In the genomic region with DNA sequence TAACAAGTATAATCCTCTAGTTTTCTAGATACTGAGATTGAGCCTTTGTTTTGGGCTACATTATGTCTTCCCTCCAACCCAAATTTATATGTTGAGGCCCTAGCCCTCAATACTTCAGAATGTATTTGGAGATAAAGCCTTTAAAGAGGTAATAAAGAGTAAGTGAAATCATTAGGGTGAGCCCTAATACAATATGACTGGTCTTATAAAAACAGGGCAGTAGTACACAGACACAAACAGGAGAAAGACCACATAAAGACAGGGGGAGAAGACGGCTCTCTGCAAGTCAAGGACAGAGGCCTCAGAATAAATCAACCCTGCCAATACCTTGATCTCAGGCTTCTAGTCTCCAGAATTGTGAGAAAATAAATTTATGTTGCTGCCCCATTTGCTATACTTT, we compare ENCODE assay signal across 29 cellular contexts. TPM values are rescaled to one million over a fixed set of nuclear protein-coding genes. Genes with fewer than 3 reads are reported as not detected.
DNase-seq lines count a peak whose midpoint lies in the region; ATAC-seq, FAIRE-seq and TF ChIP-seq lines count a peak whose summit lies in the region.
"Had no signal": no experiment of that assay in that cellular context is flagged by ENCODE, and none has a peak within 500 bp of the region (broad histone marks: within the 10 kb centered on the region; RNA-seq: fewer than 3 reads in every experiment).

No MANE protein-coding gene starts in this region.

- H3K9ac ChIP-seq in GM23248 = no peak overlapping the region
- H3K9ac ChIP-seq in SK-N-SH = peak overlapping the region; percentile 50; the same call in 1 of the 2 replicates
- H3K9ac ChIP-seq in keratinocyte (ENCODE audit: control insufficient read depth, extremely low read depth, insufficient read depth, low read length) = peak overlapping the region; percentile 31
- peak overlapping the region; percentile 65 for H3K9ac ChIP-seq in smooth muscle cell (ENCODE audit: low read depth)

- no peak overlapping the region for H3K27ac Mint-ChIP-seq in activated naive CD4-positive, alpha-beta T cell treated with anti-CD3 and anti-CD28 coated beads, Interleukin-2, amount 50 U/mL, for 72 hours
- H3K27ac Mint-ChIP-seq: activated CD4-positive, alpha-beta memory T cell treated with anti-CD3 and anti-CD28 coated beads for 36 hours; activated naive CD4-positive, alpha-beta T cell treated with anti-CD3 and anti-CD28 coated beads, Interleukin-2, amount 10 ng/mL, durations not matched to agents 7 days and 5 days; T-cell had no signal

- TF ChIP-seq EP300 in SK-N-SH (IDR thresholded peaks at IDR 0.05; ENCODE audit: borderline replicate concordance in 1 of 2, low read depth in 1 of 2, low read length in 1 of 2) = no peak

- no peaks in the 10 kb centered on the region for H3K79me2 ChIP-seq in GM23248 (ENCODE audit: insufficient read depth)
- no peaks in the 10 kb centered on the region for H3K79me2 ChIP-seq in SK-N-SH (ENCODE audit: insufficient read depth)
- no peaks in the 10 kb centered on the region for H3K79me2 ChIP-seq in keratinocyte (ENCODE audit: control insufficient read depth, insufficient read depth, low read length)
- H3K79me2 ChIP-seq in smooth muscle cell (ENCODE audit: low read depth) = no peaks in the 10 kb centered on the region

- CTCF ChIA-PET in SK-N-SH (lab: Yijun Ruan, JAX) = no interaction called here

- H4K20me1 ChIP-seq in GM23248 (ENCODE audit: insufficient read depth) (no peaks in the 10 kb centered on the region), SK-N-SH (ENCODE audit: insufficient read depth) (no peaks in the 10 kb centered on the region), keratinocyte (ENCODE audit: control insufficient read depth, extremely low read depth, insufficient read depth, low read length) (no peaks in the 10 kb centered on the region), smooth muscle cell (ENCODE audit: low read depth) (no peaks in the 10 kb centered on the region)

- H3K9me3 ChIP-seq in GM23248 (ENCODE audit: low read depth) (no peaks in the 10 kb centered on the region), SK-N-SH (no peaks in the 10 kb centered on the region), keratinocyte (ENCODE audit: control insufficient read depth, low read depth, low read length) (no peaks in the 10 kb centered on the region), smooth muscle cell (replicated peaks; ENCODE audit: low read depth) (no peaks in the 10 kb centered on the region)
- H3K9me3 ChIP-seq: esophagus squamous epithelium, tibial nerve had no signal

- H3K4me1 ChIP-seq in GM23248 (ENCODE audit: insufficient read depth) = peaks cover 28% of the 10 kb centered on the region
- H3K4me1 ChIP-seq in SK-N-SH (ENCODE audit: control insufficient read depth in 1 of 2, insufficient read depth in 2 of 2, low read depth in 1 of 2, low read length in 1 of 2) = peaks cover 0 to 14% of the 10 kb centered on the region in 2 experiments; a peak in 1 of 4 replicates
- peaks cover 41% of the 10 kb centered on the region for H3K4me1 ChIP-seq in keratinocyte (ENCODE audit: control insufficient read depth, extremely low read depth, insufficient read depth, low read length)
- peaks cover 14% of the 10 kb centered on the region for H3K4me1 ChIP-seq in smooth muscle cell (ENCODE audit: low read depth)
- H3K4me1 ChIP-seq: esophagus squamous epithelium, tibial nerve had no signal

- H3K36me3 Mint-ChIP-seq in activated naive CD4-positive, alpha-beta T cell treated with anti-CD3 and anti-CD28 coated beads, Interleukin-2, amount 50 U/mL, for 72 hours = no peaks in the 10 kb centered on the region
- H3K36me3 Mint-ChIP-seq: activated CD4-positive, alpha-beta memory T cell treated with anti-CD3 and anti-CD28 coated beads for 36 hours; activated naive CD4-positive, alpha-beta T cell treated with anti-CD3 and anti-CD28 coated beads, Interleukin-2, amount 10 ng/mL, durations not matched to agents 7 days and 5 days; T-cell had no signal

- H3K36me3 ChIP-seq in GM23248 (ENCODE audit: low read depth) = no peaks in the 10 kb centered on the region
- no peaks in the 10 kb centered on the region for H3K36me3 ChIP-seq in SK-N-SH (replicated peaks in 1 of 2; ENCODE audit: control insufficient read depth in 1 of 2, insufficient read depth in 2 of 2, low read length in 1 of 2)
- H3K36me3 ChIP-seq in keratinocyte (ENCODE audit: control insufficient read depth in 2 of 2, extremely low read depth in 1 of 2, insufficient read depth in 2 of 2, low read length in 2 of 2) = no peaks in the 10 kb centered on the region
- H3K36me3 ChIP-seq in smooth muscle cell (ENCODE audit: low read depth) = no peaks in the 10 kb centered on the region
- H3K36me3 ChIP-seq: esophagus squamous epithelium, tibial nerve had no signal

- dilution Hi-C loops in keratinocyte (cut with MboI; ENCODE audit: extremely low pct_ligation_motif_present, low sequenced_read_pairs) = no loop called here

- ATAC-seq in HG03159 (IDR thresholded peaks at IDR 0.05; ENCODE audit: unreplicated experiment) (no peak), HG02798 (IDR thresholded peaks at IDR 0.05; ENCODE audit: poor library complexity, unreplicated experiment) (no peak)
- ATAC-seq in activated naive CD4-positive, alpha-beta T cell treated with anti-CD3 and anti-CD28 coated beads, Interleukin-2, amount 50 U/mL, for 72 hours = no peak
- ATAC-seq: T-cell had no signal

- no peaks in the 10 kb centered on the region for H3K9me1 ChIP-seq in keratinocyte (ENCODE audit: control insufficient read depth, extremely low read depth, insufficient read depth, low read length)

- 38 to 39% methylated on average over 1 of the region's 1 CpG for WGBS in GM23248 (ENCODE audit: low coverage in 1 of 2, low lambda C conversion rate in 2 of 2, missing lambda C conversion rate in 2 of 2), 2 experiments
- WGBS in SK-N-SH (ENCODE audit: low lambda C conversion rate) = 29% methylated on average over 1 of the region's 1 CpG
- WGBS in smooth muscle cell (ENCODE audit: low lambda C conversion rate) = 58% methylated on average over 1 of the region's 1 CpG

- no peak for DNase-seq in GM23248
- no peak for DNase-seq in SK-N-SH
- no peak for DNase-seq in keratinocyte (ENCODE audit: low read depth, low spot score)
- DNase-seq in smooth muscle cell (lab: John Stamatoyannopoulos, UW; ENCODE audit: unreplicated experiment) = no peak
- DNase-seq in activated naive CD4-positive, alpha-beta T cell treated with anti-CD3 and anti-CD28 coated beads, Interleukin-2, amount 50 U/mL, for 72 hours (ENCODE audit: low spot score in 2 of 2) = no peak
- DNase-seq: activated CD4-positive, alpha-beta memory T cell treated with anti-CD3 and anti-CD28 coated beads for 36 hours; activated CD4-positive, CD25-positive, alpha-beta regulatory T cell; activated CD8-positive, alpha-beta memory T cell treated with anti-CD3 and anti-CD28 coated beads, Interleukin-2, amount 50 U/mL, for 4 hours; activated naive CD4-positive, alpha-beta T cell treated with anti-CD3 and anti-CD28 coated beads, Interleukin-2, amount 10 ng/mL, durations not matched to agents 7 days and 5 days; amygdala; esophagus squamous epithelium; hippocampal formation; Karpas-422; mesendoderm; NCI-H510A; occipital lobe; SIG-M5; stimulated activated CD4-positive, alpha-beta T cell treated with anti-CD3 and anti-CD28 coated beads, Interleukin-1b, Interleukin-23, amount 100 ng/mL, for 48 hours; stimulated activated CD8-positive, alpha-beta memory T cell treated with anti-CD3 and anti-CD28 coated beads, Interleukin-4, amount 100 ng/mL, for 48 hours; T-cell had no signal

- in situ Hi-C loops in GM23248 (cut with MboI) = no loop called here

- no peak for FAIRE-seq in keratinocyte (lab: Jason Lieb, UNC)
- FAIRE-seq: frontal cortex, GM18507, small intestine had no signal

- H3K9me2 ChIP-seq in GM23248 (ENCODE audit: insufficient read depth) (no peaks in the 10 kb centered on the region), SK-N-SH (no peaks in the 10 kb centered on the region)

- TF ChIP-seq CTCF in SK-N-SH (IDR thresholded peaks at IDR 0.05) = no peak
- no peak for TF ChIP-seq CTCF in keratinocyte (optimal IDR thresholded peaks at IDR 0.05 in 1 of 3, IDR thresholded peaks at IDR 0.05 in 1 of 3, conservative IDR thresholded peaks at IDR 0.05 in 1 of 3; ENCODE audit: extremely low read depth in 1 of 3, insufficient read depth in 2 of 3, low read length in 3 of 3)
- no peak for TF ChIP-seq CTCF in smooth muscle cell (IDR thresholded peaks at IDR 0.05; ENCODE audit: borderline replicate concordance, insufficient read depth, poor library complexity, severe bottlenecking)

- H3K4me3 ChIP-seq in GM23248 (no peak overlapping the region), SK-N-SH (ENCODE audit: low read depth in 2 of 2, low read length in 1 of 2) (no peak overlapping the region), keratinocyte (ENCODE audit: control insufficient read depth in 2 of 3, extremely low read depth in 1 of 3, insufficient read depth in 2 of 3, low read depth in 1 of 3, low read length in 3 of 3) (peak overlapping the region in 1 of 3 experiments; percentile 7), smooth muscle cell (no peak overlapping the region)
- H3K4me3 ChIP-seq: esophagus squamous epithelium, tibial nerve had no signal

- POLR2A ChIA-PET in SK-N-SH (lab: Yijun Ruan, JAX) = no interaction called here

- H2AFZ ChIP-seq in GM23248 = no peak overlapping the region
- H2AFZ ChIP-seq in SK-N-SH (ENCODE audit: low read depth) = 0 out of 2 replicates have a peak overlapping the region, but pooled peaks have one; percentile 47
- H2AFZ ChIP-seq in keratinocyte (ENCODE audit: control insufficient read depth, low read length) = peak overlapping the region; percentile 16
- H2AFZ ChIP-seq in smooth muscle cell (ENCODE audit: low read depth) = peak overlapping the region; percentile 34

- peak overlapping the region; percentile 56 for H3K27ac ChIP-seq in GM23248
- peak overlapping the region; percentile 58 to 88; a peak in 3 of 4 replicates for H3K27ac ChIP-seq in SK-N-SH (ENCODE audit: low read depth in 2 of 2, low read length in 1 of 2)
- peak overlapping the region; percentile 76 for H3K27ac ChIP-seq in keratinocyte (ENCODE audit: control insufficient read depth, insufficient read depth, low read length)
- peak overlapping the region; percentile 98 for H3K27ac ChIP-seq in smooth muscle cell (ENCODE audit: low read depth)
- H3K27ac ChIP-seq: esophagus squamous epithelium, HL-60, tibial nerve had no signal

- no peak overlapping the region for H3K4me2 ChIP-seq in GM23248 (ENCODE audit: unreplicated experiment)
- peak overlapping the region; percentile 71 for H3K4me2 ChIP-seq in SK-N-SH
- peak overlapping the region; percentile 29 for H3K4me2 ChIP-seq in keratinocyte (ENCODE audit: control insufficient read depth, extremely low read depth, insufficient read depth, low read depth, low read length)
- H3K4me2 ChIP-seq in smooth muscle cell = peak overlapping the region; percentile 69

- peaks cover 24% of the 10 kb centered on the region for H3F3A ChIP-seq in GM23248 (ENCODE audit: insufficient read depth)
- peaks cover 39% of the 10 kb centered on the region for H3F3A ChIP-seq in SK-N-SH (replicated peaks; ENCODE audit: insufficient read depth)
- peaks cover 22% of the 10 kb centered on the region for H3F3A ChIP-seq in smooth muscle cell (ENCODE audit: low read depth)

- TF ChIP-seq RAD21 in SK-N-SH (IDR thresholded peaks at IDR 0.05; ENCODE audit: low read length) = no peak

- H3K27me3 ChIP-seq in GM23248 (replicated peaks; ENCODE audit: insufficient read depth) (no peaks in the 10 kb centered on the region), SK-N-SH (ENCODE audit: insufficient read depth) (no peaks in the 10 kb centered on the region), keratinocyte (ENCODE audit: control insufficient read depth, extremely low read depth, insufficient read depth, low read length) (no peaks in the 10 kb centered on the region), smooth muscle cell (ENCODE audit: low read depth) (no peaks in the 10 kb centered on the region)
- H3K27me3 ChIP-seq: tibial nerve had no signal

- H3K9me3 Mint-ChIP-seq in activated naive CD4-positive, alpha-beta T cell treated with anti-CD3 and anti-CD28 coated beads, Interleukin-2, amount 50 U/mL, for 72 hours = no peaks in the 10 kb centered on the region
- H3K9me3 Mint-ChIP-seq: activated CD4-positive, alpha-beta memory T cell treated with anti-CD3 and anti-CD28 coated beads for 36 hours; activated naive CD4-positive, alpha-beta T cell treated with anti-CD3 and anti-CD28 coated beads, Interleukin-2, amount 10 ng/mL, durations not matched to agents 7 days and 5 days had no signal

RNA-seq across cellular contexts. Expression of gene OR10V1, which starts 6.3 kb away (rescaled TPM):
- total RNA-seq in GM23248 (2014; rRNA removed; shearing (Covaris generic)) = not detected in 2 replicates
- polyA plus RNA-seq in GM23248 (2016; fragmentation: Nextera tagmentation; extraction: Ambion mirVana) (not detected in 2 replicates), SK-N-SH (2012; rRNA removed) (not detected in 2 replicates), keratinocyte (not detected in 3 replicates), smooth muscle cell (not detected in 2 replicates)
- not detected in 2 replicates for polyA plus RNA-seq in SK-N-SH (2012; cell fraction: cytosol; rRNA removed)
- not detected in 2 replicates for polyA plus RNA-seq in SK-N-SH (2012; cell fraction: nucleus; rRNA removed)
- polyA plus RNA-seq in keratinocyte (2011; ENCODE audit: low read depth) = not detected
- polyA plus RNA-seq in keratinocyte (2011; cell fraction: cytosol; rRNA removed) = not detected in 2 replicates
- polyA plus RNA-seq in keratinocyte (2011; cell fraction: nucleus; rRNA removed) = not detected in 2 replicates
- not detected in 2 replicates for polyA plus RNA-seq in keratinocyte (2012; ENCODE audit: low replicate concordance)
- not detected in 3 replicates for polyA minus RNA-seq in keratinocyte
- polyA minus RNA-seq in keratinocyte (2011; cell fraction: cytosol; rRNA and poly(A)+ RNA removed) = not detected
- polyA minus RNA-seq in keratinocyte (2011; cell fraction: nucleus; rRNA and poly(A)+ RNA removed) = not detected in 2 replicates
- total RNA-seq in smooth muscle cell = not detected in 2 replicates
- total RNA-seq in activated naive CD4-positive, alpha-beta T cell treated with anti-CD3 and anti-CD28 coated beads, Interleukin-2, amount 50 U/mL, for 72 hours = not detected
- total RNA-seq: activated CD4-positive, alpha-beta memory T cell treated with anti-CD3 and anti-CD28 coated beads for 36 hours; cardiac septum; Daoy; esophagus squamous epithelium; frontal cortex; occipital lobe; T-cell; tibial nerve had no signal
- polyA plus RNA-seq: small intestine had no signal

RNA-seq across cellular contexts. Expression of gene PATL1, which starts 38.5 kb away (rescaled TPM):
- 9.6 and 12.5 TPM in 2 replicates for total RNA-seq in GM23248 (2014; rRNA removed; shearing (Covaris generic))
- polyA plus RNA-seq in GM23248 (2016; fragmentation: Nextera tagmentation; extraction: Ambion mirVana) (8.5 and 10.7 TPM in 2 replicates), SK-N-SH (2012; rRNA removed) (20.5 and 22.0 TPM in 2 replicates), keratinocyte (20.5 to 51.3 TPM (median 31.1 TPM) in 3 replicates), smooth muscle cell (16.3 and 16.5 TPM in 2 replicates)
- polyA plus RNA-seq in SK-N-SH (2012; cell fraction: cytosol; rRNA removed) = 24.9 and 25.5 TPM in 2 replicates
- polyA plus RNA-seq in SK-N-SH (2012; cell fraction: nucleus; rRNA removed) = 11.6 and 21.6 TPM in 2 replicates
- 12.5 TPM for polyA plus RNA-seq in keratinocyte (2011; ENCODE audit: low read depth)
- 31.1 and 49.5 TPM in 2 replicates for polyA plus RNA-seq in keratinocyte (2011; cell fraction: cytosol; rRNA removed)
- polyA plus RNA-seq in keratinocyte (2011; cell fraction: nucleus; rRNA removed) = 42.6 and 47.4 TPM in 2 replicates
- polyA plus RNA-seq in keratinocyte (2012; ENCODE audit: low replicate concordance) = 18.7 and 28.3 TPM in 2 replicates
- 14.7 to 28.9 TPM (median 28.6 TPM) in 3 replicates for polyA minus RNA-seq in keratinocyte
- 7.7 TPM for polyA minus RNA-seq in keratinocyte (2011; cell fraction: cytosol; rRNA and poly(A)+ RNA removed)
- polyA minus RNA-seq in keratinocyte (2011; cell fraction: nucleus; rRNA and poly(A)+ RNA removed) = 9.0 and 15.4 TPM in 2 replicates
- total RNA-seq in smooth muscle cell = 18.0 and 35.2 TPM in 2 replicates
- 10 to 100 TPM; 72.3 to 88.0 TPM for total RNA-seq in activated naive CD4-positive, alpha-beta T cell treated with anti-CD3 and anti-CD28 coated beads, Interleukin-2, amount 50 U/mL, for 72 hours

RNA-seq across cellular contexts. Expression of gene STX3, which starts 47.8 kb away (rescaled TPM):
- total RNA-seq in GM23248 (2014; rRNA removed; shearing (Covaris generic)) = 9.3 and 10.5 TPM in 2 replicates
- polyA plus RNA-seq in GM23248 (2016; fragmentation: Nextera tagmentation; extraction: Ambion mirVana) (5.6 and 6.3 TPM in 2 replicates), SK-N-SH (2012; rRNA removed) (21.4 and 26.6 TPM in 2 replicates), keratinocyte (41.1 to 48.0 TPM (median 42.5 TPM) in 3 replicates), smooth muscle cell (24.1 and 26.6 TPM in 2 replicates)
- 31.2 and 37.3 TPM in 2 replicates for polyA plus RNA-seq in SK-N-SH (2012; cell fraction: cytosol; rRNA removed)
- 36.5 and 43.6 TPM in 2 replicates for polyA plus RNA-seq in SK-N-SH (2012; cell fraction: nucleus; rRNA removed)
- polyA plus RNA-seq in keratinocyte (2011; ENCODE audit: low read depth) = 219 TPM
- polyA plus RNA-seq in keratinocyte (2011; cell fraction: cytosol; rRNA removed) = 39.9 and 56.1 TPM in 2 replicates
- 41.3 and 52.1 TPM in 2 replicates for polyA plus RNA-seq in keratinocyte (2011; cell fraction: nucleus; rRNA removed)
- polyA plus RNA-seq in keratinocyte (2012; ENCODE audit: low replicate concordance) = 29.6 and 54.4 TPM in 2 replicates
- polyA minus RNA-seq in keratinocyte = 12.3 to 36.2 TPM (median 26.5 TPM) in 3 replicates
- 25.7 TPM for polyA minus RNA-seq in keratinocyte (2011; cell fraction: cytosol; rRNA and poly(A)+ RNA removed)
- 23.3 and 40.3 TPM in 2 replicates for polyA minus RNA-seq in keratinocyte (2011; cell fraction: nucleus; rRNA and poly(A)+ RNA removed)
- 41.0 and 52.2 TPM in 2 replicates for total RNA-seq in smooth muscle cell
- 10 to 100 TPM in 1 of 2 donors, 1 to 10 TPM in 1; 6.1 to 10.0 TPM for total RNA-seq in activated naive CD4-positive, alpha-beta T cell treated with anti-CD3 and anti-CD28 coated beads, Interleukin-2, amount 50 U/mL, for 72 hours
